10 cellular contexts compared by ENCODE assay signal in genomic region chr5:90421136-90421535, GRCh38. TPM values are rescaled to one million over a fixed set of nuclear protein-coding genes. Genes with fewer than 3 reads are reported as not detected.
DNase-seq lines count a peak whose midpoint lies in the region; ATAC-seq and TF ChIP-seq lines count a peak whose summit lies in the region.
"Had no signal": no experiment of that assay in that cellular context is flagged by ENCODE, and none has a peak within 500 bp of the region (broad histone marks: within the 10 kb centered on the region; RNA-seq: fewer than 3 reads in every experiment).

No MANE protein-coding gene starts in this region.

- H3K27ac ChIP-seq in C4-2B, result no peak overlapping the region
- H3K27ac ChIP-seq in GM23338 (ENCODE audit: low read depth), result no peak overlapping the region
- H3K27ac ChIP-seq: suprapubic skin had no signal

- TF ChIP-seq CTCF in C4-2B (conservative IDR thresholded peaks at IDR 0.05) (peak; percentile 56), GM23338 (conservative IDR thresholded peaks at IDR 0.05; ENCODE audit: low read depth in 2 of 2) (peak; percentile 44 to 79)

- H3K27me3 ChIP-seq in GM23338 (ENCODE audit: insufficient read depth), result no peaks in the 10 kb centered on the region
- H3K27me3 ChIP-seq: suprapubic skin had no signal

- H3K4me1 Mint-ChIP-seq in GM23338, result peaks cover 6% of the 10 kb centered on the region

- no peaks in the 10 kb centered on the region for H4K20me1 ChIP-seq in GM23338 (replicated peaks; ENCODE audit: insufficient read depth)

- 0 out of 2 replicates have a peak overlapping the region, but pooled peaks have one; percentile 8 for H2AFZ ChIP-seq in GM23338

- no peaks in the 10 kb centered on the region for H3K79me2 ChIP-seq in GM23338 (replicated peaks; ENCODE audit: insufficient read depth)

- no peaks in the 10 kb centered on the region for H3K27me3 Mint-ChIP-seq in GM23338 (ENCODE audit: insufficient read depth, low read depth, poor library complexity)

- no peak overlapping the region for H3K4me3 ChIP-seq in GM23338
- H3K4me3 ChIP-seq: suprapubic skin had no signal

- no peaks in the 10 kb centered on the region for H3K9me3 Mint-ChIP-seq in GM23338

- no peaks in the 10 kb centered on the region for H3K36me3 Mint-ChIP-seq in GM23338 (ENCODE audit: low read depth)

- no peaks in the 10 kb centered on the region for H3K9me2 ChIP-seq in GM23338 (ENCODE audit: insufficient read depth)

- H3K36me3 ChIP-seq in GM23338 (ENCODE audit: insufficient read depth), result no peaks in the 10 kb centered on the region
- H3K36me3 ChIP-seq: suprapubic skin had no signal

- peak; percentile 100 for ATAC-seq in GM23338
- ATAC-seq in GM21723 (IDR thresholded peaks at IDR 0.05; ENCODE audit: unreplicated experiment), result no peak

- DNase-seq in GM23338 (ENCODE audit: low spot score) (peak; percentile 83), UCSD-AML1 (lab: John Stamatoyannopoulos, UW; ENCODE audit: unreplicated experiment) (peak; percentile 16), left kidney (ENCODE audit: low read depth, low spot score) (peak; percentile 39), occipital lobe (lab: John Stamatoyannopoulos, UW) (no peak)
- DNase-seq in activated CD4-positive, CD25-positive, alpha-beta regulatory T cell treated with anti-CD3 and anti-CD28 coated beads, Interleukin-2, amount 50 U/mL, for 72 hours, result no peak
- DNase-seq in activated CD4-positive, CD25-positive, alpha-beta regulatory T cell (lab: John Stamatoyannopoulos, UW), result no peak
- DNase-seq: foreskin melanocyte had no signal

- no peak overlapping the region for H3K27ac Mint-ChIP-seq in GM23338

- H3K4me1 ChIP-seq in GM23338 (ENCODE audit: insufficient read depth), result no peaks in the 10 kb centered on the region
- H3K4me1 ChIP-seq: suprapubic skin had no signal

- H3F3A ChIP-seq in GM23338 (replicated peaks; ENCODE audit: low read depth), result no peaks in the 10 kb centered on the region

- H3K4me2 ChIP-seq in GM23338, result no peak overlapping the region

- H3K4me3 Mint-ChIP-seq in GM23338, result no peak overlapping the region

TF ChIP-seq in GM23338, 12 proteins besides CTCF, POLR2A, EP300 and RAD21:
- 0 out of 2 replicates have a peak, but pooled peaks have one; percentile 55 for TF ChIP-seq ZNF462 (CRISPR knock-in tag; IDR thresholded peaks at IDR 0.05)
- TF ChIP-seq EZH2phosphoT487 (IDR thresholded peaks at IDR 0.05; ENCODE audit: unreplicated experiment), result no peak

RNA-seq across cellular contexts. Expression of gene CETN3, which starts 11.6 kb away (rescaled TPM):
- 22.1 and 24.5 TPM in 2 replicates for total RNA-seq in GM23338 (2014; rRNA removed; shearing (Covaris generic))
- polyA plus RNA-seq in GM23338 (2016; fragmentation: Nextera tagmentation; extraction: Ambion mirVana), result 100 and 107 TPM in 2 replicates
- total RNA-seq in occipital lobe, result 32.0 TPM

RNA-seq across cellular contexts. Expression of gene MBLAC2, which starts 53.4 kb away (rescaled TPM):
- total RNA-seq in GM23338 (2014; rRNA removed; shearing (Covaris generic)), result 8.1 and 10.0 TPM in 2 replicates
- 4.1 and 4.3 TPM in 2 replicates for polyA plus RNA-seq in GM23338 (2016; fragmentation: Nextera tagmentation; extraction: Ambion mirVana)
- 18.7 TPM for total RNA-seq in occipital lobe

RNA-seq across cellular contexts. Expression of gene POLR3G, which starts 53.5 kb away (rescaled TPM):
- 130 and 147 TPM in 2 replicates for total RNA-seq in GM23338 (2014; rRNA removed; shearing (Covaris generic))
- 376 and 377 TPM in 2 replicates for polyA plus RNA-seq in GM23338 (2016; fragmentation: Nextera tagmentation; extraction: Ambion mirVana)
- total RNA-seq in occipital lobe, result 4.5 TPM

Comparison
In these comparisons a context has a peak if more than half of its experiments do, and no peak if none do; other contexts are left out.
1. DNase-seq: peak in GM23338 (single experiment), UCSD-AML1 (single experiment) and left kidney (single experiment); none in occipital lobe (single experiment), activated CD4-positive, CD25-positive, alpha-beta regulatory T cell treated with anti-CD3 and anti-CD28 coated beads, Interleukin-2, amount 50 U/mL, for 72 hours (single experiment) and activated CD4-positive, CD25-positive, alpha-beta regulatory T cell (0 of 4).
2. RNA of gene POLR3G, which starts 53.5 kb away (total RNA-seq): 130 to 147 TPM in GM23338; 4.5 TPM in occipital lobe (single experiment); every median in the first group is over 10 times any median in the second.